Comparison of ENCODE assay signal across 1 cellular context in the genomic region with DNA sequence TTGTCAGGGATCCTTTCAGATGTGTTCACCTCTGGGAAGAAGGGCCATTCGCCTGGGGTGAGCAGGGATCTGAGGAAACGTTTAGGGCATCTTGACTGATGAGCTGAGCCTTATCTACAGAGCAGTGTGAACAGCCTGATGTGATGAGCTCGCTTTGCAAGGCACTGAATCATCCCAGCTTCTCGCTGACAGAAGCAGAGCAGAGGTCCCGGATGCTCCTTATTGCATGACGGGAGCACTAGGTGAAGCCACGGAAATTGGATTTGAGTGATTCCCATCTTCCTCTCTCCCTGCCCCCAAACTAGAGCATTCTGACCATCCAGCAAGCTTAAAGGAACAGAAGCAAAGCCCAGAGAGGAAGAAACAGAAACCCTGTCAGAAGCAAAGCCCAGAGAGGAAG.
TF ChIP-seq lines count a peak whose summit lies in the region.

No MANE protein-coding gene starts in this region.

TF ChIP-seq in GM23338, 12 proteins besides CTCF, POLR2A, EP300 and RAD21 (continued from another document):
- TF ChIP-seq, protein P1, sequence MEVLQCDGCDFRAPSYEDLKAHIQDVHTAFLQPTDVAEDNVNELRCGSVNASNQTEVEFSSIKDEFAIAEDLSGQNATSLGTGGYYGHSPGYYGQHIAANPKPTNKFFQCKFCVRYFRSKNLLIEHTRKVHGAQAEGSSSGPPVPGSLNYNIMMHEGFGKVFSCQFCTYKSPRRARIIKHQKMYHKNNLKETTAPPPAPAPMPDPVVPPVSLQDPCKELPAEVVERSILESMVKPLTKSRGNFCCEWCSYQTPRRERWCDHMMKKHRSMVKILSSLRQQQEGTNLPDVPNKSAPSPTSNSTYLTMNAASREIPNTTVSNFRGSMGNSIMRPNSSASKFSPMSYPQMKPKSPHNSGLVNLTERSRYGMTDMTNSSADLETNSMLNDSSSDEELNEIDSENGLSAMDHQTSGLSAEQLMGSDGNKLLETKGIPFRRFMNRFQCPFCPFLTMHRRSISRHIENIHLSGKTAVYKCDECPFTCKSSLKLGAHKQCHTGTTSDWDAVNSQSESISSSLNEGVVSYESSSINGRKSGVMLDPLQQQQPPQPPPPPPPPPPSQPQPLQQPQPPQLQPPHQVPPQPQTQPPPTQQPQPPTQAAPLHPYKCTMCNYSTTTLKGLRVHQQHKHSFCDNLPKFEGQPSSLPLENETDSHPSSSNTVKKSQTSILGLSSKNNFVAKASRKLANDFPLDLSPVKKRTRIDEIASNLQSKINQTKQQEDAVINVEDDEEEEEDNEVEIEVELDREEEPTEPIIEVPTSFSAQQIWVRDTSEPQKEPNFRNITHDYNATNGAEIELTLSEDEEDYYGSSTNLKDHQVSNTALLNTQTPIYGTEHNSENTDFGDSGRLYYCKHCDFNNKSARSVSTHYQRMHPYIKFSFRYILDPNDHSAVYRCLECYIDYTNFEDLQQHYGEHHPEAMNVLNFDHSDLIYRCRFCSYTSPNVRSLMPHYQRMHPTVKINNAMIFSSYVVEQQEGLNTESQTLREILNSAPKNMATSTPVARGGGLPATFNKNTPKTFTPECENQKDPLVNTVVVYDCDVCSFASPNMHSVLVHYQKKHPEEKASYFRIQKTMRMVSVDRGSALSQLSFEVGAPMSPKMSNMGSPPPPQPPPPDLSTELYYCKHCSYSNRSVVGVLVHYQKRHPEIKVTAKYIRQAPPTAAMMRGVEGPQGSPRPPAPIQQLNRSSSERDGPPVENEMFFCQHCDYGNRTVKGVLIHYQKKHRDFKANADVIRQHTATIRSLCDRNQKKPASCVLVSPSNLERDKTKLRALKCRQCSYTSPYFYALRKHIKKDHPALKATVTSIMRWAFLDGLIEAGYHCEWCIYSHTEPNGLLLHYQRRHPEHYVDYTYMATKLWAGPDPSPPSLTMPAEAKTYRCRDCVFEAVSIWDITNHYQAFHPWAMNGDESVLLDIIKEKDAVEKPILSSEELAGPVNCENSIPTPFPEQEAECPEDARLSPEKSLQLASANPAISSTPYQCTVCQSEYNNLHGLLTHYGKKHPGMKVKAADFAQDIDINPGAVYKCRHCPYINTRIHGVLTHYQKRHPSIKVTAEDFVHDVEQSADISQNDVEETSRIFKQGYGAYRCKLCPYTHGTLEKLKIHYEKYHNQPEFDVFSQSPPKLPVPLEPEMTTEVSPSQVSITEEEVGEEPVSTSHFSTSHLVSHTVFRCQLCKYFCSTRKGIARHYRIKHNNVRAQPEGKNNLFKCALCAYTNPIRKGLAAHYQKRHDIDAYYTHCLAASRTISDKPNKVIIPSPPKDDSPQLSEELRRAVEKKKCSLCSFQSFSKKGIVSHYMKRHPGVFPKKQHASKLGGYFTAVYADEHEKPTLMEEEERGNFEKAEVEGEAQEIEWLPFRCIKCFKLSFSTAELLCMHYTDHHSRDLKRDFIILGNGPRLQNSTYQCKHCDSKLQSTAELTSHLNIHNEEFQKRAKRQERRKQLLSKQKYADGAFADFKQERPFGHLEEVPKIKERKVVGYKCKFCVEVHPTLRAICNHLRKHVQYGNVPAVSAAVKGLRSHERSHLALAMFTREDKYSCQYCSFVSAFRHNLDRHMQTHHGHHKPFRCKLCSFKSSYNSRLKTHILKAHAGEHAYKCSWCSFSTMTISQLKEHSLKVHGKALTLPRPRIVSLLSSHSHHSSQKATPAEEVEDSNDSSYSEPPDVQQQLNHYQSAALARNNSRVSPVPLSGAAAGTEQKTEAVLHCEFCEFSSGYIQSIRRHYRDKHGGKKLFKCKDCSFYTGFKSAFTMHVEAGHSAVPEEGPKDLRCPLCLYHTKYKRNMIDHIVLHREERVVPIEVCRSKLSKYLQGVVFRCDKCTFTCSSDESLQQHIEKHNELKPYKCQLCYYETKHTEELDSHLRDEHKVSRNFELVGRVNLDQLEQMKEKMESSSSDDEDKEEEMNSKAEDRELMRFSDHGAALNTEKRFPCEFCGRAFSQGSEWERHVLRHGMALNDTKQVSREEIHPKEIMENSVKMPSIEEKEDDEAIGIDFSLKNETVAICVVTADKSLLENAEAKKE (CRISPR knock-in tag; IDR thresholded peaks at IDR 0.05) = no peak
- TF ChIP-seq, protein P2, sequence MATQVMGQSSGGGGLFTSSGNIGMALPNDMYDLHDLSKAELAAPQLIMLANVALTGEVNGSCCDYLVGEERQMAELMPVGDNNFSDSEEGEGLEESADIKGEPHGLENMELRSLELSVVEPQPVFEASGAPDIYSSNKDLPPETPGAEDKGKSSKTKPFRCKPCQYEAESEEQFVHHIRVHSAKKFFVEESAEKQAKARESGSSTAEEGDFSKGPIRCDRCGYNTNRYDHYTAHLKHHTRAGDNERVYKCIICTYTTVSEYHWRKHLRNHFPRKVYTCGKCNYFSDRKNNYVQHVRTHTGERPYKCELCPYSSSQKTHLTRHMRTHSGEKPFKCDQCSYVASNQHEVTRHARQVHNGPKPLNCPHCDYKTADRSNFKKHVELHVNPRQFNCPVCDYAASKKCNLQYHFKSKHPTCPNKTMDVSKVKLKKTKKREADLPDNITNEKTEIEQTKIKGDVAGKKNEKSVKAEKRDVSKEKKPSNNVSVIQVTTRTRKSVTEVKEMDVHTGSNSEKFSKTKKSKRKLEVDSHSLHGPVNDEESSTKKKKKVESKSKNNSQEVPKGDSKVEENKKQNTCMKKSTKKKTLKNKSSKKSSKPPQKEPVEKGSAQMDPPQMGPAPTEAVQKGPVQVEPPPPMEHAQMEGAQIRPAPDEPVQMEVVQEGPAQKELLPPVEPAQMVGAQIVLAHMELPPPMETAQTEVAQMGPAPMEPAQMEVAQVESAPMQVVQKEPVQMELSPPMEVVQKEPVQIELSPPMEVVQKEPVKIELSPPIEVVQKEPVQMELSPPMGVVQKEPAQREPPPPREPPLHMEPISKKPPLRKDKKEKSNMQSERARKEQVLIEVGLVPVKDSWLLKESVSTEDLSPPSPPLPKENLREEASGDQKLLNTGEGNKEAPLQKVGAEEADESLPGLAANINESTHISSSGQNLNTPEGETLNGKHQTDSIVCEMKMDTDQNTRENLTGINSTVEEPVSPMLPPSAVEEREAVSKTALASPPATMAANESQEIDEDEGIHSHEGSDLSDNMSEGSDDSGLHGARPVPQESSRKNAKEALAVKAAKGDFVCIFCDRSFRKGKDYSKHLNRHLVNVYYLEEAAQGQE (IDR thresholded peaks at IDR 0.05; ENCODE audit: unreplicated experiment) = no peak
- no peak for TF ChIP-seq ZNF331 (CRISPR knock-in tag; IDR thresholded peaks at IDR 0.05; ENCODE audit: low read depth)
